In the genomic region with DNA sequence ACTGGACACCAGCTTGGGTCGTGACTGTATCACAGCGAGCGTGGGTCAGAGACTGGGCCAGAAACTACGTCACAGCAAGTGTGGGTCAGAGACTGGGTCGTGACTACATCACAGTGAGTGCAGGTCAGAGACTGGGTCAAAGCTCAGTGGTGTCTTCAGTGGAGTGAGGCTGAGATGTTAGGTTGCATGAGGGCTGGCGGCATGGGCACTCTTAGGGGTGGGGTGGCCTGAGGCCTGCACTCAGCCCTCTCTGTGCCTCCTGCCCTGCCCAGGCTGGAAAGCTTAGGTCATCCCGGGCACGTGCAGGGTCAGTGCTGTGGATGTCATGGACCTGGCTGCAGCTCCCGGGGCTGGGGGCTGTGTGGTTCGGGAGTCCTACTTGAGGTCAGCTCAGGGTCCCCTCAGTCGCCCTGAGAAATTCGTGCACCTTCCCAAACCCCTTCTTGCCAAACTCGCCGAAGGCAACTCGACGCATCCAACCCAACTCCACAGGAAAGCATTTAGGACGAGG, we compare ENCODE assay signal across 19 cellular contexts. TPM values are rescaled to one million over a fixed set of nuclear protein-coding genes. Genes with fewer than 3 reads are reported as not detected.
"Had no signal": no experiment of that assay in that cellular context is flagged by ENCODE, and none has a peak within 500 bp of the region (broad histone marks: within the 10 kb centered on the region; RNA-seq: fewer than 3 reads in every experiment).

No MANE protein-coding gene starts in this region.

- H3K36me3 ChIP-seq: heart left ventricle had no signal

- H3K27ac Mint-ChIP-seq: naive thymus-derived CD8-positive, alpha-beta T cell had no signal

- ATAC-seq: heart left ventricle; mucosa of descending colon; naive thymus-derived CD8-positive, alpha-beta T cell had no signal

- H3K36me3 Mint-ChIP-seq: naive thymus-derived CD8-positive, alpha-beta T cell had no signal

- H3K27ac ChIP-seq: coronary artery, heart left ventricle had no signal

- H3K9me3 ChIP-seq: heart left ventricle, mucosa of descending colon had no signal

- DNase-seq: effector CD4-positive, alpha-beta T cell; foreskin melanocyte; heart left ventricle; hypothalamus; kidney glomerular epithelial cell; mammary epithelial cell; naive thymus-derived CD8-positive, alpha-beta T cell; posterior cingulate gyrus; small intestine; stimulated activated CD4-positive, alpha-beta T cell treated with anti-CD3 and anti-CD28 coated beads, Interleukin-12 subunit alpha, Interleukin-12 subunit beta, amount 100 ng/mL, for 4 hours; stimulated activated naive CD4-positive, alpha-beta T cell treated with Interleukin-2 at 50 U/mL for 16 hours had no signal

- H3K9me3 Mint-ChIP-seq: naive thymus-derived CD8-positive, alpha-beta T cell had no signal

- H3K4me3 Mint-ChIP-seq: naive thymus-derived CD8-positive, alpha-beta T cell had no signal

- H3K4me3 ChIP-seq: coronary artery, heart left ventricle, mucosa of descending colon had no signal

RNA-seq across cellular contexts. Expression of a gene that starts 19.0 kb away (rescaled TPM):
- total RNA-seq: chondrocyte; dermis microvascular lymphatic vessel endothelial cell; glomerular endothelial cell; mesenteric fat pad; naive thymus-derived CD8-positive, alpha-beta T cell; osteocyte; pulmonary artery endothelial cell had no signal
- polyA plus RNA-seq: mammary epithelial cell; naive thymus-derived CD8-positive, alpha-beta T cell had no signal

RNA-seq across cellular contexts. Expression of a gene that starts 34.5 kb away (rescaled TPM):
- total RNA-seq: chondrocyte; glomerular endothelial cell; mammary epithelial cell; mesenteric fat pad; mucosa of descending colon; naive thymus-derived CD8-positive, alpha-beta T cell; osteocyte; pulmonary artery endothelial cell had no signal
- polyA plus RNA-seq: mammary epithelial cell; naive thymus-derived CD8-positive, alpha-beta T cell had no signal
